In genomic region chr6:142146828-142147662, GRCh38 we compare ENCODE assay signal across 7 cellular contexts. TPM values are rescaled to one million over a fixed set of nuclear protein-coding genes. Genes with fewer than 3 reads are reported as not detected.
DNase-seq lines count a peak whose midpoint lies in the region; ATAC-seq and TF ChIP-seq lines count a peak whose summit lies in the region.

Gene NMBR (minus strand): TSS chr6:142147122. CDS start chr6:142088658, 58,464 bp downstream.
Gene VTA1 (plus strand): TSS chr6:142147263. CDS start chr6:142147288, 25 bp downstream.

- peak; percentile 95 for TF ChIP-seq CTCF in hepatocyte (IDR thresholded peaks at IDR 0.05; ENCODE audit: poor library complexity)

- peak within 1 kb of the TSS; percentile 87 for H3K4me2 ChIP-seq in hepatocyte

- no peaks in the 10 kb centered on the region for H3K9me2 ChIP-seq in hepatocyte (replicated peaks; ENCODE audit: insufficient read depth)

- peaks cover 4% of the 10 kb centered on the region for H4K20me1 ChIP-seq in hepatocyte (ENCODE audit: insufficient read depth, poor library complexity, severe bottlenecking)

- peaks cover 14% of the 10 kb centered on the region for H3K4me1 ChIP-seq in hepatocyte (ENCODE audit: insufficient read depth)

- H3K9me3 ChIP-seq in hepatocyte (ENCODE audit: low read depth), result no peaks in the 10 kb centered on the region

- no peaks in the 10 kb centered on the region for H3K36me3 ChIP-seq in hepatocyte (replicated peaks; ENCODE audit: insufficient read depth, low read depth)

- H3K79me2 ChIP-seq in hepatocyte, result peaks cover 48% of the 10 kb centered on the region

- H3K4me3 ChIP-seq in hepatocyte, result peak within 1 kb of the TSS; percentile 76

- H2AFZ ChIP-seq in hepatocyte, result peak within 1 kb of the TSS; percentile 86

- H3K27ac ChIP-seq in hepatocyte, result peak within 1 kb of the TSS; percentile 44

- no peaks in the 10 kb centered on the region for H3K27me3 ChIP-seq in hepatocyte

- WGBS in hepatocyte (ENCODE audit: low lambda C conversion rate, missing lambda C conversion rate), result under 1% methylated on average over 38 of the region's 38 CpGs

- peak; percentile 85 for DNase-seq in NCI-H187 treated with DMSO at 0.1 percent for 48 hours (lab: John Stamatoyannopoulos, UW)
- DNase-seq in T-helper 22 cell (ENCODE audit: low read depth), result peak; percentile 96
- peak; percentile 99 for DNase-seq in astrocyte of the hippocampus (ENCODE audit: low read depth, low spot score)
- DNase-seq in hepatocyte (ENCODE audit: low spot score), result peak; percentile 98
- peak; percentile 95 for DNase-seq in retina

- peak; percentile 99 for ATAC-seq in GM18502 (IDR thresholded peaks at IDR 0.05; ENCODE audit: poor library complexity, unreplicated experiment)
- ATAC-seq in HG02970 (IDR thresholded peaks at IDR 0.05; ENCODE audit: low FRiP score, unreplicated experiment), result peak; percentile 99

RNA-seq across cellular contexts. Expression of gene NMBR, which starts in this region (rescaled TPM):
- 0.27 TPM in 1 of 2 replicates, not detected in the other for total RNA-seq in hepatocyte
- 0.22 TPM in 1 of 2 replicates, not detected in the other for polyA plus RNA-seq in hepatocyte

RNA-seq across cellular contexts. Expression of gene VTA1, which starts in this region (rescaled TPM):
- total RNA-seq in hepatocyte, result 93.2 and 99.2 TPM in 2 replicates
- 65.7 and 77.6 TPM in 2 replicates for polyA plus RNA-seq in hepatocyte

Comparison
In these comparisons a context has a peak if more than half of its experiments do, and no peak if none do; other contexts are left out.
1. Peak in every context shown above with its lines: DNase-seq, ATAC-seq, H3K4me3 ChIP-seq and H3K27ac ChIP-seq.